27 cellular contexts compared by ENCODE assay signal in the genomic region with DNA sequence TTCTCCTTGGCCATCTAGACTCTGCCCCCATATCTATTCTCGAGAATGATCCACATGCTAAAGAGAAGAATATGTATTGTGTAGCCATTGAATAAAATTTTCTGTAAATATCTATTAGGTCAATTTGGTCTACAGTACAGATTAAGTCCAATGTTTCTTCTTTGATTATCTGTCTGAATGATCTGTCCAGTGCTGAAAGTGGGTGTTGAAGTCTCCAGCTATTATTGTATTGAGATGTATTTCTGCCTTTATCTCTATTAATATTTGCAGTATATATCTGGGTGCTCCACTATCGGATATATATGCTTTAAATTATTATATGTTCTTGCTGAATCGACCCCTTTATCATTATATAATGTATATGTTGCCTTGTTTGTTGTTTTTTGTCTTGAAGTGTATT.
"Had no signal": no experiment of that assay in that cellular context is flagged by ENCODE, and none has a peak within 500 bp of the region (broad histone marks: within the 10 kb centered on the region; RNA-seq: fewer than 3 reads in every experiment).

No MANE protein-coding gene starts in this region.

- H3K4me1 ChIP-seq: stomach, suprapubic skin, testis, thyroid gland, tibial artery, transverse colon, upper lobe of left lung, upper lobe of right lung, uterus, vagina had no signal

- H3K9me3 ChIP-seq: testis, thoracic aorta, thyroid gland, tibial artery, transverse colon, upper lobe of right lung, uterus, vagina had no signal

- ATAC-seq: stimulated activated effector memory CD8-positive, alpha-beta T cell treated with anti-CD3 and anti-CD28 coated beads, Interleukin-12 subunit alpha, Interleukin-12 subunit beta, amount 100 ng/mL, for 72 hours; stimulated activated memory B cell treated with anti-CD40 and anti-IgM and Interleukin-4, amounts not matched to agents 10 μg/mL and 1 μg/mL and 100 μg/mL, for 72 hours; stimulated activated naive B cell treated with anti-CD40 and anti-IgM and Interleukin-4, amounts not matched to agents 10 μg/mL and 1 μg/mL and 100 μg/mL, for 72 hours; stimulated activated naive CD8-positive, alpha-beta T cell treated with anti-CD3 and anti-CD28 coated beads, Interleukin-15, amount 100 ng/mL, for 72 hours; stimulated activated naive CD8-positive, alpha-beta T cell treated with anti-CD3 and anti-CD28 coated beads, Interleukin-15, Interleukin-2, amounts not matched to agents 100 U/mL and 50 U/mL, for 24 hours; upper lobe of right lung had no signal

- H3K27ac ChIP-seq: stomach, suprapubic skin, testis, thoracic aorta, thyroid gland, tibial artery, tibial nerve, transverse colon, upper lobe of left lung, upper lobe of right lung, uterus, vagina had no signal

- DNase-seq: stimulated activated CD4-positive, alpha-beta T cell treated with anti-CD3 and anti-CD28 coated beads, Interleukin-2, amount 100 ng/mL, for 48 hours; stimulated activated CD4-positive, alpha-beta T cell treated with anti-CD3 and anti-CD28 coated beads, Interleukin-4, amount 100 ng/mL, for 1 hour; stimulated activated CD4-positive, alpha-beta T cell treated with anti-CD3 and anti-CD28 coated beads, Interleukin-4, amount 100 ng/mL, for 24 hours; stimulated activated CD4-positive, alpha-beta T cell treated with anti-CD3 and anti-CD28 coated beads, Interleukin-4, amount 100 ng/mL, for 4 hours; stimulated activated CD8-positive, alpha-beta memory T cell treated with anti-CD3 and anti-CD28 coated beads, Interleukin-4, amount 100 ng/mL, for 48 hours; stimulated activated naive B cell treated with anti-CD40 and anti-IgM and Interleukin-4, amounts not matched to agents 10 μg/mL and 1 μg/mL and 100 μg/mL, for 72 hours; stimulated activated naive CD4-positive, alpha-beta T cell; stimulated activated naive CD4-positive, alpha-beta T cell treated with Interleukin-2 at 50 U/mL for 16 hours; stimulated activated naive CD8-positive, alpha-beta T cell treated with anti-CD3 and anti-CD28 coated beads, Interleukin-15, amount 100 ng/mL, for 72 hours; stimulated activated naive CD8-positive, alpha-beta T cell treated with anti-CD3 and anti-CD28 coated beads, Interleukin-15, Interleukin-2, amounts not matched to agents 100 U/mL and 50 U/mL, for 24 hours; stomach; substantia nigra; testis; thyroid gland; tibial artery; transverse colon; trophoblast cell; upper lobe of left lung; upper lobe of right lung; uterus had no signal

- FAIRE-seq: urothelium cell line had no signal

- H3K4me3 ChIP-seq: stomach, suprapubic skin, testis, thoracic aorta, thyroid gland, tibial artery, tibial nerve, transverse colon, upper lobe of left lung, upper lobe of right lung, uterus, vagina had no signal
